In genomic region chr19:11196406-11197287, GRCh38 we compare ENCODE assay signal across 8 cellular contexts. TPM values are rescaled to one million over a fixed set of nuclear protein-coding genes. Genes with fewer than 3 reads are reported as not detected.
DNase-seq lines count a peak whose midpoint lies in the region; ATAC-seq and TF ChIP-seq lines count a peak whose summit lies in the region.

No MANE protein-coding gene starts in this region.

- no peak overlapping the region for H3K27ac ChIP-seq in Karpas-422 (ENCODE audit: low read length)
- H3K27ac ChIP-seq in breast epithelium = peak overlapping the region; percentile 91 to 96
- peak overlapping the region; percentile 57 for H3K27ac ChIP-seq in layer of hippocampus (ENCODE audit: low read depth, low read length)
- H3K27ac ChIP-seq in substantia nigra (ENCODE audit: low read depth, low read length, poor library complexity, severe bottlenecking) = peak overlapping the region; percentile 46

- no peaks in the 10 kb centered on the region for H3K4me1 ChIP-seq in Caco-2
- H3K4me1 ChIP-seq in Karpas-422 (ENCODE audit: low read length) = peaks cover 12% of the 10 kb centered on the region
- peaks cover 3 to 6% of the 10 kb centered on the region in 2 donors for H3K4me1 ChIP-seq in breast epithelium

- TF ChIP-seq POLR2A in breast epithelium (IDR thresholded peaks at IDR 0.05) = no peak

- no peaks in the 10 kb centered on the region for H3K9me3 Mint-ChIP-seq in Caco-2 (ENCODE audit: unreplicated experiment)

- H2AFZ ChIP-seq in Karpas-422 (ENCODE audit: low read length) = peak overlapping the region; percentile 81

- H3K4me3 ChIP-seq in Caco-2 (ENCODE audit: low read depth, low read length) = peak overlapping the region; percentile 88
- peak overlapping the region; percentile 68 for H3K4me3 ChIP-seq in Karpas-422 (ENCODE audit: low read length)
- H3K4me3 ChIP-seq in breast epithelium = peak overlapping the region; percentile 59 to 93 (median 80)

- TF ChIP-seq CTCF in Caco-2 (IDR thresholded peaks at IDR 0.05; ENCODE audit: insufficient read depth in 1 of 2, low read depth in 1 of 2, low read length in 1 of 2, severe bottlenecking in 1 of 2, unreplicated experiment in 1 of 2) (no peak), breast epithelium (IDR thresholded peaks at IDR 0.05) (no peak)

- CTCF ChIA-PET in Caco-2 (lab: Charles Lee) = interaction anchor here (0.5 kb wide), 1 partner anchor 186 kb away, joined by 7 read pairs; no protein-coding TSS in a partner anchor

- peaks cover 30% of the 10 kb centered on the region for H3K36me3 Mint-ChIP-seq in Caco-2 (ENCODE audit: insufficient read depth, unreplicated experiment)

- POLR2A ChIA-PET in Caco-2 (lab: Charles Lee) = no interaction called here

- no peak for ATAC-seq in HG02870 (IDR thresholded peaks at IDR 0.05; ENCODE audit: unreplicated experiment)

- no peaks in the 10 kb centered on the region for H3K27me3 ChIP-seq in Caco-2 (replicated peaks; ENCODE audit: control insufficient read depth, insufficient read depth, low read length)
- no peaks in the 10 kb centered on the region for H3K27me3 ChIP-seq in Karpas-422 (ENCODE audit: low read length)
- H3K27me3 ChIP-seq in breast epithelium = no peaks in the 10 kb centered on the region
- no peaks in the 10 kb centered on the region for H3K27me3 ChIP-seq in layer of hippocampus (ENCODE audit: control insufficient read depth, insufficient read depth, low read length)

- H3K36me3 ChIP-seq in Caco-2 (ENCODE audit: control insufficient read depth, insufficient read depth, low read length) (no peaks in the 10 kb centered on the region), Karpas-422 (ENCODE audit: insufficient read depth, low read length) (no peaks in the 10 kb centered on the region), breast epithelium (peaks cover 9% of the 10 kb centered on the region)

- DNase-seq in Caco-2 = peak in 1 of 2 experiments; percentile 39
- no peak for DNase-seq in Karpas-422
- DNase-seq in breast epithelium (ENCODE audit: low spot score in 2 of 2) = no peak
- DNase-seq in substantia nigra (lab: John Stamatoyannopoulos, UW) = peak in 9 of 49 donors; percentile 7 to 39 (median 20)
- no peak for DNase-seq in SIG-M5 treated with dmso at 0.1 percent for 504 hours (lab: John Stamatoyannopoulos, UW; ENCODE audit: unreplicated experiment)
- no peak for DNase-seq in activated CD8-positive, alpha-beta memory T cell treated with anti-CD3 and anti-CD28 coated beads, Interleukin-2, amount 50 U/mL, for 48 hours

- no peaks in the 10 kb centered on the region for H4K20me1 ChIP-seq in Karpas-422 (ENCODE audit: insufficient read depth, low read depth, low read length)

- peak overlapping the region; percentile 65 for H3K9ac ChIP-seq in Karpas-422 (ENCODE audit: low read length)

- no peaks in the 10 kb centered on the region for H3K27me3 Mint-ChIP-seq in Caco-2 (ENCODE audit: insufficient read depth, unreplicated experiment)

- BruUV-seq in Caco-2 (replicated peaks; lab: Mats Ljungman, UMichigan) = TSS peak; percentile 28

- H3K27ac Mint-ChIP-seq in Caco-2 (ENCODE audit: unreplicated experiment) = peak overlapping the region; percentile 55

- H3K79me2 ChIP-seq in Karpas-422 (ENCODE audit: low read length) = no peaks in the 10 kb centered on the region

- peak overlapping the region; percentile 88 for H3K4me3 Mint-ChIP-seq in Caco-2 (ENCODE audit: unreplicated experiment)

- no peaks in the 10 kb centered on the region for H3K9me3 ChIP-seq in Caco-2
- no peaks in the 10 kb centered on the region for H3K9me3 ChIP-seq in Karpas-422 (ENCODE audit: low read length)
- H3K9me3 ChIP-seq in breast epithelium = no peaks in the 10 kb centered on the region

- H3K4me2 ChIP-seq in Karpas-422 (ENCODE audit: low read depth, low read length, poor library complexity, severe bottlenecking) = peak overlapping the region; percentile 78

- H3K9me2 ChIP-seq in Karpas-422 (replicated peaks; ENCODE audit: insufficient read depth, low read length) = no peaks in the 10 kb centered on the region

- intact Hi-C loops in Caco-2 (cut with micrococcal nuclease; ENCODE audit: unreplicated experiment) (no loop called here), breast epithelium (cut with DNase I; ENCODE audit: low total_unique reads) (no loop called here)

- no peaks in the 10 kb centered on the region for H3K4me1 Mint-ChIP-seq in Caco-2 (ENCODE audit: low read depth, unreplicated experiment)

RNA-seq across cellular contexts. Expression of gene KANK2, which starts 0.7 kb away (rescaled TPM):
- 17.6 and 21.2 TPM in 2 replicates for total RNA-seq in Caco-2 (2022)
- total RNA-seq in Karpas-422 (2014; rRNA removed; shearing (Covaris generic); ENCODE audit: low replicate concordance) = 0.19 and 1.9 TPM in 2 replicates
- total RNA-seq in breast epithelium = 100 to 1,000 TPM; 142 to 477 (median 197) TPM

RNA-seq across cellular contexts. Expression of gene SPC24, which starts 41.1 kb away (rescaled TPM):
- 35.7 and 44.8 TPM in 2 replicates for total RNA-seq in Caco-2 (2022)
- total RNA-seq in Karpas-422 (2014; rRNA removed; shearing (Covaris generic); ENCODE audit: low replicate concordance) = 25.3 and 28.6 TPM in 2 replicates
- 1 to 10 TPM in 2 of 3 donors, under 1 TPM in 1; 0.66 to 4.8 (median 2.3) TPM for total RNA-seq in breast epithelium

RNA-seq across cellular contexts. Expression of gene ANGPTL8, which starts 42.8 kb away (rescaled TPM):
- total RNA-seq in Caco-2 (2022) = not detected in 2 replicates
- not detected in 2 replicates for total RNA-seq in Karpas-422 (2014; rRNA removed; shearing (Covaris generic); ENCODE audit: low replicate concordance)
- total RNA-seq in breast epithelium = 10 to 100 TPM in 1 of 3 donors, under 1 TPM in 1, not detected in 1; 0.44 to 17.9 TPM
